Comparison of ENCODE assay signal across 8 cellular contexts in the genomic region with DNA sequence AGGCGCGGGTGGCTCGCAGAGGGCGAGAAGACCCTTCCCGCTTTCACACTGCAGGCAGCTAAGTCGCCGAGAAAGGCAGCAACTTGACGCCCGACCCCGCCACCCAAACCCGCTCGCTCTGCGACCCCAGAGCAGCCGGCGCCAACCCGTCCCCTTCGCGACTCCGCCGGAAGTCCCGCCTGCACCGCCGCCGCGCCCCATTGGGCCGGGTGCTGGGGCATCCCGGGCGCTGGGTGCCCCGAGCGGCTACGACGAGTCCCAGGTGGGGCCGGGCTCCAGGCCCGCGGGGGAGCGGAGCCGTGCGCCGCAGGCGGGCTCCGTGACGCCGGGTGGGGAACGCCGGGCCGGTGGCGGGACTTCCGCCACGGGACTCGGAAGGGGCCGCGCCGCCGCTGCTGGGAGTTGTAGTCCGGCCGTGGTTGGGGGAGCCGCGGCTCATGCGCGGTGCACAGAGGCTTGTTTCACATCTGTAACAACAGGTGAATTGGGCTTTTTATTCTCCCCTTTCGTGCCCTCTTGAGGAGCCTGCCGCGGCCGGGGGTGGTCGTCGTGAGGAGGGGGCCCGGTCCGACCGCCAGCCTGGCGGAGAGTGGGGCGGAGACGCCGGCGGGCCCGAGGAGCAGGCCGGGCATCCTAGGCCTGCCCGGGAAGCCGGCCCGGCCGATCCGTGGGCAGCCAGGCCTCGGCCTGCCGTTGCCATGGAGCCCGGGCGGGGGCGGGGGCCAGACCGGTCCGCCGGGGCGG. TPM values are rescaled to one million over a fixed set of nuclear protein-coding genes. Genes with fewer than 3 reads are reported as not detected.
DNase-seq lines count a peak whose midpoint lies in the region; ATAC-seq and TF ChIP-seq lines count a peak whose summit lies in the region.

A gene with protein sequence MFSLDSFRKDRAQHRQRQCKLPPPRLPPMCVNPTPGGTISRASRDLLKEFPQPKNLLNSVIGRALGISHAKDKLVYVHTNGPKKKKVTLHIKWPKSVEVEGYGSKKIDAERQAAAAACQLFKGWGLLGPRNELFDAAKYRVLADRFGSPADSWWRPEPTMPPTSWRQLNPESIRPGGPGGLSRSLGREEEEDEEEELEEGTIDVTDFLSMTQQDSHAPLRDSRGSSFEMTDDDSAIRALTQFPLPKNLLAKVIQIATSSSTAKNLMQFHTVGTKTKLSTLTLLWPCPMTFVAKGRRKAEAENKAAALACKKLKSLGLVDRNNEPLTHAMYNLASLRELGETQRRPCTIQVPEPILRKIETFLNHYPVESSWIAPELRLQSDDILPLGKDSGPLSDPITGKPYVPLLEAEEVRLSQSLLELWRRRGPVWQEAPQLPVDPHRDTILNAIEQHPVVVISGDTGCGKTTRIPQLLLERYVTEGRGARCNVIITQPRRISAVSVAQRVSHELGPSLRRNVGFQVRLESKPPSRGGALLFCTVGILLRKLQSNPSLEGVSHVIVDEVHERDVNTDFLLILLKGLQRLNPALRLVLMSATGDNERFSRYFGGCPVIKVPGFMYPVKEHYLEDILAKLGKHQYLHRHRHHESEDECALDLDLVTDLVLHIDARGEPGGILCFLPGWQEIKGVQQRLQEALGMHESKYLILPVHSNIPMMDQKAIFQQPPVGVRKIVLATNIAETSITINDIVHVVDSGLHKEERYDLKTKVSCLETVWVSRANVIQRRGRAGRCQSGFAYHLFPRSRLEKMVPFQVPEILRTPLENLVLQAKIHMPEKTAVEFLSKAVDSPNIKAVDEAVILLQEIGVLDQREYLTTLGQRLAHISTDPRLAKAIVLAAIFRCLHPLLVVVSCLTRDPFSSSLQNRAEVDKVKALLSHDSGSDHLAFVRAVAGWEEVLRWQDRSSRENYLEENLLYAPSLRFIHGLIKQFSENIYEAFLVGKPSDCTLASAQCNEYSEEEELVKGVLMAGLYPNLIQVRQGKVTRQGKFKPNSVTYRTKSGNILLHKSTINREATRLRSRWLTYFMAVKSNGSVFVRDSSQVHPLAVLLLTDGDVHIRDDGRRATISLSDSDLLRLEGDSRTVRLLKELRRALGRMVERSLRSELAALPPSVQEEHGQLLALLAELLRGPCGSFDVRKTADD (plus strand): TSS at position 405 of the 744 bp plus-strand sequence. CDS start 7,546 bp downstream, outside the sequence.

- peaks cover 29% of the 10 kb centered on the region for H3K4me1 Mint-ChIP-seq in activated CD4-positive, alpha-beta T cell treated with anti-CD3 and anti-CD28 coated beads, Interleukin-2, amount 10 ng/mL, durations not matched to agents 7 days and 5 days

- DNase-seq in AG08396 (ENCODE audit: low spot score) (peak; percentile 95), NCI-H446 treated with DMSO at 0.1 percent for 48 hours (lab: John Stamatoyannopoulos, UW) (peak; percentile 27), coronary artery (ENCODE audit: low spot score) (peak; percentile 91), left kidney (ENCODE audit: low read depth, low spot score) (peak; percentile 96)
- peak; percentile 85 for DNase-seq in activated CD4-positive, alpha-beta T cell treated with anti-CD3 and anti-CD28 coated beads, Interleukin-2, amount 10 ng/mL, durations not matched to agents 7 days and 5 days
- DNase-seq in stimulated activated CD4-positive, alpha-beta T cell treated with anti-CD3 and anti-CD28 coated beads, Interleukin-1b, Interleukin-23, amount 100 ng/mL, for 48 hours = peak; percentile 85

- H3K4me3 ChIP-seq in coronary artery = peak within 1 kb of the TSS; percentile 98

- H3K27ac ChIP-seq in coronary artery = peak within 1 kb of the TSS; percentile 97 to 99

- H3K4me3 Mint-ChIP-seq in activated CD4-positive, alpha-beta T cell treated with anti-CD3 and anti-CD28 coated beads, Interleukin-2, amount 10 ng/mL, durations not matched to agents 7 days and 5 days = peak within 1 kb of the TSS; percentile 95

- POLR2A ChIA-PET in activated CD4-positive, alpha-beta T cell treated with anti-CD3 and anti-CD28 coated beads, Interleukin-2, amount 10 ng/mL, durations not matched to agents 7 days and 5 days (lab: Charles Lee) = interaction anchor here (0.6 kb wide), 1 partner anchor 94 kb away, joined by 3 read pairs; no protein-coding TSS in a partner anchor

- peak within 1 kb of the TSS; percentile 94 for H3K27ac Mint-ChIP-seq in activated CD4-positive, alpha-beta T cell treated with anti-CD3 and anti-CD28 coated beads, Interleukin-2, amount 10 ng/mL, durations not matched to agents 7 days and 5 days

- CTCF ChIA-PET in activated CD4-positive, alpha-beta T cell treated with anti-CD3 and anti-CD28 coated beads, Interleukin-2, amount 10 ng/mL, durations not matched to agents 7 days and 5 days (lab: Charles Lee) = interaction anchor here (0.8 to 1.9 kb wide), 3 partner anchors 20 to 281 kb away, joined by 3 to 8 read pairs (median 3); no protein-coding TSS in a partner anchor

- ATAC-seq in GM18870 (IDR thresholded peaks at IDR 0.05; ENCODE audit: unreplicated experiment) = peak; percentile 77
- peak; percentile 81 for ATAC-seq in HG03103 (IDR thresholded peaks at IDR 0.05; ENCODE audit: low read depth, unreplicated experiment)

- no peaks in the 10 kb centered on the region for H3K27me3 Mint-ChIP-seq in activated CD4-positive, alpha-beta T cell treated with anti-CD3 and anti-CD28 coated beads, Interleukin-2, amount 10 ng/mL, durations not matched to agents 7 days and 5 days

- H3K9me3 Mint-ChIP-seq in activated CD4-positive, alpha-beta T cell treated with anti-CD3 and anti-CD28 coated beads, Interleukin-2, amount 10 ng/mL, durations not matched to agents 7 days and 5 days = no peaks in the 10 kb centered on the region

- peaks cover 4% of the 10 kb centered on the region for H3K36me3 Mint-ChIP-seq in activated CD4-positive, alpha-beta T cell treated with anti-CD3 and anti-CD28 coated beads, Interleukin-2, amount 10 ng/mL, durations not matched to agents 7 days and 5 days (ENCODE audit: low read depth)

- no peak for TF ChIP-seq CTCF in coronary artery (IDR thresholded peaks at IDR 0.05)

RNA-seq across cellular contexts. Expression of the gene that starts here (rescaled TPM):
- 10 to 100 TPM; 73.2 to 77.8 TPM for total RNA-seq in activated CD4-positive, alpha-beta T cell treated with anti-CD3 and anti-CD28 coated beads, Interleukin-2, amount 10 ng/mL, durations not matched to agents 7 days and 5 days

Comparison
In these comparisons a context has a peak if more than half of its experiments do, and no peak if none do; other contexts are left out.
1. Peak in every context shown above with its lines: DNase-seq, ATAC-seq, H3K4me3 ChIP-seq and H3K27ac ChIP-seq.
2. DNase-seq: peak in every context shown above with its lines; median percentile 96 in left kidney; 95 in AG08396; 91 in coronary artery; 85 in activated CD4-positive, alpha-beta T cell treated with anti-CD3 and anti-CD28 coated beads, Interleukin-2, amount 10 ng/mL, durations not matched to agents 7 days and 5 days; 85 in stimulated activated CD4-positive, alpha-beta T cell treated with anti-CD3 and anti-CD28 coated beads, Interleukin-1b, Interleukin-23, amount 100 ng/mL, for 48 hours; 27 in NCI-H446 treated with DMSO at 0.1 percent for 48 hours.